In genomic region chr10:34666008-34666700, GRCh38 we compare ENCODE assay signal across 9 cellular contexts.
DNase-seq lines count a peak whose midpoint lies in the region; ATAC-seq and TF ChIP-seq lines count a peak whose summit lies in the region.
"Had no signal": no experiment of that assay in that cellular context is flagged by ENCODE, and none has a peak within 500 bp of the region (broad histone marks: within the 10 kb centered on the region; RNA-seq: fewer than 3 reads in every experiment).

No MANE protein-coding gene starts in this region.

- POLR2A ChIA-PET in Panc1 (lab: Charles Lee), result no interaction called here
- POLR2A ChIA-PET in CD8-positive, alpha-beta T cell (lab: Charles Lee), result no interaction called here

- no TSS peak for BruUV-seq in Panc1 (replicated peaks; lab: Mats Ljungman, UMichigan)

- H3K4me1 Mint-ChIP-seq in CD8-positive, alpha-beta T cell (ENCODE audit: low read depth), result no peaks in the 10 kb centered on the region

- ATAC-seq in HG03342 (IDR thresholded peaks at IDR 0.05; ENCODE audit: unreplicated experiment) (peak; percentile 82), Panc1 (peak; percentile 86), esophagus mucosa (peak; percentile 68)
- no peak for ATAC-seq in CD8-positive, alpha-beta T cell

- H3K9ac ChIP-seq in BLaER1 treated with 17β-estradiol and CSF1 and Interleukin-3, amounts not matched to agents 10 nM and 100 nM, result peak overlapping the region in 1 of 11 experiments; percentile 14; a peak in 2 of 22 replicates

- H3K9me3 ChIP-seq in BLaER1 treated with 17β-estradiol and CSF1 and Interleukin-3, amounts not matched to agents 10 nM and 100 nM (replicated peaks in 1 of 11), result no peaks in the 10 kb centered on the region
- no peaks in the 10 kb centered on the region for H3K9me3 ChIP-seq in Panc1 (ENCODE audit: control insufficient read depth, insufficient read depth, low read depth, low read length)
- no peaks in the 10 kb centered on the region for H3K9me3 ChIP-seq in CD8-positive, alpha-beta T cell (ENCODE audit: low read length)
- H3K9me3 ChIP-seq: neutrophil had no signal

- CTCF ChIA-PET in Panc1 (lab: Charles Lee), result interaction anchor here (0.6 to 1.0 kb wide), 4 partner anchors 296 to 1327 kb away, joined by 3 to 12 read pairs (median 4); no protein-coding TSS in a partner anchor
- CTCF ChIA-PET in CD8-positive, alpha-beta T cell (lab: Charles Lee), result no interaction called here

- intact Hi-C loops in Panc1 (cut with micrococcal nuclease; ENCODE audit: unreplicated experiment), result loop anchor here (10.0 kb wide), 2 partner anchors 149 to 289 kb away; partner anchors contain the start of gene PARD3
- intact Hi-C loops in CD8-positive, alpha-beta T cell (cut with DNase I, micrococcal nuclease), result no loop called here

- peak overlapping the region in 1 of 11 experiments; percentile 14; a peak in 2 of 22 replicates for H3K27ac ChIP-seq in BLaER1 treated with 17β-estradiol and CSF1 and Interleukin-3, amounts not matched to agents 10 nM and 100 nM
- H3K27ac ChIP-seq in Panc1 (ENCODE audit: low read length), result no peak overlapping the region
- no peak overlapping the region for H3K27ac ChIP-seq in CD8-positive, alpha-beta T cell (ENCODE audit: low read depth, low read length)
- H3K27ac ChIP-seq: neutrophil had no signal

- peaks cover 0 to 44% (median 34%) of the 10 kb centered on the region in 10 experiments; a peak in 16 of 20 replicates for H3K4me1 ChIP-seq in BLaER1 treated with 17β-estradiol and CSF1 and Interleukin-3, amounts not matched to agents 10 nM and 100 nM
- peaks cover 2% of the 10 kb centered on the region; the same call in 1 of the 2 replicates for H3K4me1 ChIP-seq in Panc1 (ENCODE audit: control insufficient read depth, insufficient read depth, low read length)
- H3K4me1 ChIP-seq in CD8-positive, alpha-beta T cell (ENCODE audit: insufficient read depth, low read length), result no peaks in the 10 kb centered on the region

- peak overlapping the region in 6 of 11 experiments; percentile 22 to 76 (median 56); a peak in 10 of 22 replicates for H3K4me2 ChIP-seq in BLaER1 treated with 17β-estradiol and CSF1 and Interleukin-3, amounts not matched to agents 10 nM and 100 nM

- TF ChIP-seq CTCF in Panc1 (IDR thresholded peaks at IDR 0.05), result peak; percentile 68
- no peak for TF ChIP-seq CTCF in CD8-positive, alpha-beta T cell (IDR thresholded peaks at IDR 0.05)

- H3K36me3 ChIP-seq in BLaER1 treated with 17β-estradiol and CSF1 and Interleukin-3, amounts not matched to agents 10 nM and 100 nM, result no peaks in the 10 kb centered on the region
- H3K36me3 ChIP-seq in Panc1 (ENCODE audit: control insufficient read depth, insufficient read depth, low read length), result no peaks in the 10 kb centered on the region
- H3K36me3 ChIP-seq in CD8-positive, alpha-beta T cell (ENCODE audit: insufficient read depth, low read length), result no peaks in the 10 kb centered on the region
- H3K36me3 ChIP-seq: neutrophil had no signal

- no peak overlapping the region for H3K4me3 ChIP-seq in BLaER1 treated with 17β-estradiol and CSF1 and Interleukin-3, amounts not matched to agents 10 nM and 100 nM
- no peak overlapping the region for H3K4me3 ChIP-seq in Panc1 (ENCODE audit: low read depth in 2 of 2, low read length in 2 of 2)
- H3K4me3 ChIP-seq in CD8-positive, alpha-beta T cell (ENCODE audit: low read depth, low read length), result no peak overlapping the region

- in situ Hi-C loops in Panc1 (cut with HindIII; ENCODE audit: low pct_unique_long_range_greater_than_20kb, low sequenced_read_pairs), result no loop called here

- no peak overlapping the region for H3K27ac Mint-ChIP-seq in CD8-positive, alpha-beta T cell

- peaks cover 0 to 29% (median 0%) of the 10 kb centered on the region in 11 experiments; a peak in 5 of 22 replicates for H3K27me3 ChIP-seq in BLaER1 treated with 17β-estradiol and CSF1 and Interleukin-3, amounts not matched to agents 10 nM and 100 nM
- H3K27me3 ChIP-seq in Panc1 (ENCODE audit: control insufficient read depth, insufficient read depth, low read length), result no peaks in the 10 kb centered on the region
- no peaks in the 10 kb centered on the region for H3K27me3 ChIP-seq in CD8-positive, alpha-beta T cell (ENCODE audit: insufficient read depth, low read length)
- H3K27me3 ChIP-seq: neutrophil had no signal

- H3K27me3 Mint-ChIP-seq in CD8-positive, alpha-beta T cell (ENCODE audit: low read depth), result no peaks in the 10 kb centered on the region

- H3K4me3 Mint-ChIP-seq in CD8-positive, alpha-beta T cell, result no peak overlapping the region

- DNase-seq in GM19238 (ENCODE audit: insufficient read length, low spot score), result peak; percentile 13
- peak; percentile 76 for DNase-seq in Panc1 (ENCODE audit: low read depth, low spot score)
- DNase-seq in non-pigmented ciliary epithelial cell (ENCODE audit: low read depth), result peak; percentile 86
- no peak for DNase-seq in CD8-positive, alpha-beta T cell
- DNase-seq in SHP77 treated with DMSO at 0.1 percent for 48 hours (lab: John Stamatoyannopoulos, UW), result no peak

- H3K9me3 Mint-ChIP-seq in CD8-positive, alpha-beta T cell, result no peaks in the 10 kb centered on the region

- peaks cover 0 to 58% (median 4%) of the 10 kb centered on the region in 11 experiments; a peak in 10 of 22 replicates for H4K20me1 ChIP-seq in BLaER1 treated with 17β-estradiol and CSF1 and Interleukin-3, amounts not matched to agents 10 nM and 100 nM

- no peaks in the 10 kb centered on the region for H3K36me3 Mint-ChIP-seq in CD8-positive, alpha-beta T cell

Comparison
In these comparisons a context has a peak if more than half of its experiments do, and no peak if none do; other contexts are left out.
1. DNase-seq: peak in GM19238 (single experiment), Panc1 (single experiment) and non-pigmented ciliary epithelial cell (single experiment); none in CD8-positive, alpha-beta T cell (0 of 7) and SHP77 treated with DMSO at 0.1 percent for 48 hours (single experiment).